In the genomic region with DNA sequence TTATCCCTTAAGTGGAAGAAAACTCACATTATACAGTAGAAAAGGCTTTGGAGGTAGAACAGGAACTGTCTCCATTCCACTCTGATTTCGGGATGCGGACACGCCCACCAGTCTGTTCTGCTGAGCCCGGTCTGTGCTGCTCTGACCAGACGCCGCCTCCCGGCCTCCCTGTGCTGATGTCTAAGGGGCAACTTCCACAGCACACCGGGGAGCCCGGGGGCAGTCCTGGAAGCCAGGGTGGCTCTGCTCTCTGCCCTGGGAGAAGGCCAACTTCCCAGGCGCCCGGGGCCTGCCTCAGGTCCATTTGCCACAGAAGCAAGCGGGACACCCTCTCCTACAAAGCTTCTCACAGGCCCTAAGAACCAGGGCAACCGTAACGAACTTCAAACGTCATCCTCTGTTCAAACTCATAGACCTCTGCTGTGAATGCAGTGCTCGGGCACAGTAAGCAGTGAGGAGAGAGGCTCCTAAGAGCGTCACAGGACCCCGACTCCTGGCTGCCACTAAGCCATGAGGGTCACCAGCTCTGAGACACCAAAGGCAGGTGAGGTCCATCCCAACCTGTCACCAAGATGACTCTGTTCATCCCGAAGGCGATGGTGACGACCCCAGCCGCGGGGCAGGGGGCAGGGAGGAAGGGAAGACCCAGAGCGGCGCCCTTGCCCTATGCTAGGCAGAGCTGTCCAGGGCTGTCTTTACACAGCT, we compare ENCODE assay signal across 1 cellular context.
TF ChIP-seq lines count a peak whose summit lies in the region.

No MANE protein-coding gene starts in this region.

TF ChIP-seq in GM23338, 12 proteins besides CTCF, POLR2A, EP300 and RAD21 (continued from another document):
- TF ChIP-seq ZNF462 (CRISPR knock-in tag; IDR thresholded peaks at IDR 0.05) = no peak
- no peak for TF ChIP-seq ZNF331 (CRISPR knock-in tag; IDR thresholded peaks at IDR 0.05; ENCODE audit: low read depth)
